18 cellular contexts compared by ENCODE assay signal in genomic region chr9:125476645-125477044, GRCh38.
DNase-seq lines count a peak whose midpoint lies in the region; ATAC-seq, FAIRE-seq and TF ChIP-seq lines count a peak whose summit lies in the region.
"Had no signal": no experiment of that assay in that cellular context is flagged by ENCODE, and none has a peak within 500 bp of the region (broad histone marks: within the 10 kb centered on the region; RNA-seq: fewer than 3 reads in every experiment).

No MANE protein-coding gene starts in this region.

- in situ Hi-C loops in IMR-90 (cut with MboI; ENCODE audit: low sequenced_read_pairs) = no loop called here

- H3K4me2 ChIP-seq in A549 = no peak overlapping the region
- no peak overlapping the region for H3K4me2 ChIP-seq in IMR-90 (ENCODE audit: low read depth, low read length)
- H3K4me2 ChIP-seq: BLaER1 treated with 17β-estradiol and CSF1 and Interleukin-3, amounts not matched to agents 10 nM and 100 nM; KMS-11; PC-9 had no signal

- no peak overlapping the region for H2AFZ ChIP-seq in IMR-90 (replicated peaks; ENCODE audit: low read length, poor library complexity)
- H2AFZ ChIP-seq: PC-9 had no signal

- H3K36me3 ChIP-seq in IMR-90 (ENCODE audit: control insufficient read depth, insufficient read depth, low read length) (peaks cover 6% of the 10 kb centered on the region; the same call in 1 of the 2 replicates), spleen (peaks cover 0 to 80% (median 19%) of the 10 kb centered on the region in 6 donors)
- H3K36me3 ChIP-seq: SJSA1 had no signal

- H3K4me1 ChIP-seq in A549 = 0 out of 3 replicates have a peak, but pooled peaks cover 5% of the 10 kb centered on the region
- peaks cover 17% of the 10 kb centered on the region for H3K4me1 ChIP-seq in IMR-90 (ENCODE audit: control insufficient read depth, insufficient read depth, low read length)
- H3K4me1 ChIP-seq in spleen = peaks cover 0 to 25% (median 6%) of the 10 kb centered on the region in 6 donors
- H3K4me1 ChIP-seq: BLaER1 treated with 17β-estradiol and CSF1 and Interleukin-3, amounts not matched to agents 10 nM and 100 nM had no signal

- TF ChIP-seq POLR2A in A549 (IDR thresholded peaks at IDR 0.05; ENCODE audit: low read length) = no peak
- no peak for TF ChIP-seq POLR2A in IMR-90 (IDR thresholded peaks at IDR 0.05; ENCODE audit: low read depth, low read length)
- TF ChIP-seq POLR2A in spleen (IDR thresholded peaks at IDR 0.05) = no peak

- no peak overlapping the region for H2BK20ac ChIP-seq in IMR-90 (ENCODE audit: low read depth, low read length)

- no peak overlapping the region; the same call in 1 of the 2 replicates for H3K14ac ChIP-seq in IMR-90 (replicated peaks; ENCODE audit: low read depth, low read length)

- no peak for ATAC-seq in A549
- ATAC-seq in IMR-90 (ENCODE audit: low read depth) = no peak
- no peak for ATAC-seq in HG02623 (IDR thresholded peaks at IDR 0.05; ENCODE audit: unreplicated experiment)
- ATAC-seq in HG03378 (IDR thresholded peaks at IDR 0.05; ENCODE audit: unreplicated experiment) = no peak
- no peak for ATAC-seq in HG02981 (IDR thresholded peaks at IDR 0.05; ENCODE audit: unreplicated experiment)

- peaks cover 8% of the 10 kb centered on the region; the same call in 1 of the 2 replicates for H4K20me1 ChIP-seq in IMR-90 (ENCODE audit: insufficient read depth, low read length)

- H3K27ac Mint-ChIP-seq in nephron = peak overlapping the region; percentile 33 to 85 (median 63)

- no peak overlapping the region for H3K4ac ChIP-seq in IMR-90 (ENCODE audit: low read depth, low read length)

- no peak overlapping the region for H3K9ac ChIP-seq in IMR-90 (ENCODE audit: low read depth, low read length)
- H3K9ac ChIP-seq: BLaER1 treated with 17β-estradiol and CSF1 and Interleukin-3, amounts not matched to agents 10 nM and 100 nM; KMS-11 had no signal

- H2AK9ac ChIP-seq in IMR-90 (replicated peaks; ENCODE audit: low read depth, low read length, poor library complexity) = no peak overlapping the region

- no peak overlapping the region for H2AK5ac ChIP-seq in IMR-90 (ENCODE audit: low read depth, low read length)

- FAIRE-seq in A549 (lab: Jason Lieb, UNC) = no peak

- POLR2A ChIA-PET in A549 (lab: Yijun Ruan, JAX) = no interaction called here
- POLR2A ChIA-PET in IMR-90 (lab: Charles Lee; ENCODE audit: unreplicated experiment) = no interaction called here

- H3K27me3 Mint-ChIP-seq in nephron (ENCODE audit: low read depth) = no peaks in the 10 kb centered on the region

- H2BK5ac ChIP-seq in IMR-90 (ENCODE audit: low read depth, low read length, poor library complexity, severe bottlenecking) = no peak overlapping the region

- H3K4me3 Mint-ChIP-seq in nephron = no peak overlapping the region
- H3K4me3 Mint-ChIP-seq: H9 had no signal

- H4K91ac ChIP-seq in IMR-90 (ENCODE audit: insufficient read depth, low read depth, low read length) = no peak overlapping the region

- no peak overlapping the region for H4K8ac ChIP-seq in IMR-90 (ENCODE audit: low read depth in 2 of 2, low read length in 2 of 2)

- intact Hi-C loops in IMR-90 (cut with micrococcal nuclease) = loop anchor here (10.0 kb wide), 1 partner anchor 158 kb away; no protein-coding TSS in a partner anchor
- intact Hi-C loops in spleen (cut with DNase I; ENCODE audit: low total_unique reads) = no loop called here

- H3K27ac ChIP-seq in A549 = no peak overlapping the region
- no peak overlapping the region for H3K27ac ChIP-seq in IMR-90 (ENCODE audit: insufficient read depth, low read length)
- H3K27ac ChIP-seq in spleen = no peak overlapping the region
- H3K27ac ChIP-seq: BLaER1 treated with 17β-estradiol and CSF1 and Interleukin-3, amounts not matched to agents 10 nM and 100 nM; KMS-11; PC-9; SJSA1 had no signal

- H3K23ac ChIP-seq in IMR-90 (ENCODE audit: low read depth, low read length) = no peak overlapping the region

- peaks cover 43% of the 10 kb centered on the region for H3K4me1 Mint-ChIP-seq in nephron

- TF ChIP-seq EP300 in A549 (IDR thresholded peaks at IDR 0.05) = no peak

- H3K9me3 ChIP-seq in A549 (no peaks in the 10 kb centered on the region), IMR-90 (ENCODE audit: control insufficient read depth, insufficient read depth, low read length) (no peaks in the 10 kb centered on the region), spleen (no peaks in the 10 kb centered on the region)
- H3K9me3 ChIP-seq: BLaER1 treated with 17β-estradiol and CSF1 and Interleukin-3, amounts not matched to agents 10 nM and 100 nM; SJSA1 had no signal

- H3K79me1 ChIP-seq in IMR-90 (ENCODE audit: low read depth in 1 of 2, low read length in 2 of 2) = peaks cover 13 to 25% of the 10 kb centered on the region in 2 experiments

- no peaks in the 10 kb centered on the region for H3K9me3 Mint-ChIP-seq in nephron
- H3K9me3 Mint-ChIP-seq: H9 had no signal

- CTCF ChIA-PET in A549 (lab: Yijun Ruan, JAX) (interaction anchor here (1.3 kb wide), 1 partner anchor 20 kb away, joined by 5 read pairs; no protein-coding TSS in a partner anchor), IMR-90 (lab: Yijun Ruan, JAX) (no interaction called here)

- WGBS in A549 (ENCODE audit: missing lambda C conversion rate) = 90% methylated on average over 6 of the region's 6 CpGs
- WGBS in IMR-90 (ENCODE audit: extremely low coverage in 2 of 2, insufficient read length in 1 of 2), 2 experiments = no CpG with 5 or more reads among the region's 6 CpGs
- 88 to 95% (median 92%) methylated on average over 6 of the region's 6 CpGs for WGBS in spleen, 5 donors

- dilution Hi-C loops in IMR-90 (cut with HindIII; ENCODE audit: low sequenced_read_pairs, unreplicated experiment) = no loop called here

- TF ChIP-seq CTCF in A549 (IDR thresholded peaks at IDR 0.05) (no peak), IMR-90 (conservative IDR thresholded peaks at IDR 0.05; ENCODE audit: low read depth, low read length) (no peak), nephron (IDR thresholded peaks at IDR 0.05; ENCODE audit: unreplicated experiment in 3 of 3) (no peak), spleen (IDR thresholded peaks at IDR 0.05 in 8 of 11, conservative IDR thresholded peaks at IDR 0.05 in 3 of 11) (no peak)

- H3K36me3 Mint-ChIP-seq in nephron (ENCODE audit: low read depth) = peaks cover 32% of the 10 kb centered on the region

- H3K56ac ChIP-seq in IMR-90 (ENCODE audit: extremely low read depth, insufficient read depth, low read length) = no peak overlapping the region

- DNase-seq in A549 (ENCODE audit: low read depth in 1 of 2, low spot score in 1 of 2) (no peak), IMR-90 (no peak), kidney tubule cell (ENCODE audit: low spot score) (peak; percentile 49), spleen (no peak)
- DNase-seq: H9, NCI-H1436 treated with DMSO at 0.1 percent for 48 hours, NCI-H2029 treated with DMSO at 0.1 percent for 48 hours, NCI-H2171 treated with DMSO at 0.1 percent for 48 hours, NCI-H446 treated with DMSO at 0.1 percent for 48 hours, NCI-H748 treated with DMSO at 0.1 percent for 48 hours, PC-9 had no signal

- H3K27me3 ChIP-seq in IMR-90 (ENCODE audit: control insufficient read depth, insufficient read depth, low read length) (no peaks in the 10 kb centered on the region), spleen (replicated peaks in 1 of 7) (no peaks in the 10 kb centered on the region)
- H3K27me3 ChIP-seq: BLaER1 treated with 17β-estradiol and CSF1 and Interleukin-3, amounts not matched to agents 10 nM and 100 nM; SJSA1 had no signal

- H3K9me1 ChIP-seq in IMR-90 (ENCODE audit: insufficient read depth, low read length) = peaks cover 17% of the 10 kb centered on the region; the same call in 1 of the 2 replicates

- H3K18ac ChIP-seq in IMR-90 (ENCODE audit: low read depth, low read length) = no peak overlapping the region

- H3K4me3 ChIP-seq in A549 (no peak overlapping the region), IMR-90 (ENCODE audit: insufficient read depth, low read depth, low read length) (no peak overlapping the region), spleen (no peak overlapping the region)
- H3K4me3 ChIP-seq: BLaER1 treated with 17β-estradiol and CSF1 and Interleukin-3, amounts not matched to agents 10 nM and 100 nM; PC-9; SJSA1 had no signal

- no peak overlapping the region; the same call in 1 of the 2 replicates for H4K5ac ChIP-seq in IMR-90 (ENCODE audit: low read depth, low read length)

- TF ChIP-seq RAD21 in A549 (conservative IDR thresholded peaks at IDR 0.05 in 1 of 2, IDR thresholded peaks at IDR 0.05 in 1 of 2) (no peak), IMR-90 (IDR thresholded peaks at IDR 0.05; ENCODE audit: low read length) (no peak)

- no peak overlapping the region for H2BK15ac ChIP-seq in IMR-90 (ENCODE audit: low read depth, low read length)

- H2BK120ac ChIP-seq in IMR-90 (ENCODE audit: low read depth, low read length) = no peak overlapping the region

- BruUV-seq in IMR-90 (replicated peaks; lab: Mats Ljungman, UMichigan) = no TSS peak

TF ChIP-seq in A549, 52 proteins besides CTCF, POLR2A, EP300 and RAD21:
- no peak for TF ChIP-seq HEYL (CRISPR knock-in tag; IDR thresholded peaks at IDR 0.05)
- peak; percentile 75 for TF ChIP-seq MAFK (IDR thresholded peaks at IDR 0.05; ENCODE audit: partially characterized antibody)
TF ChIP-seq in A549: peak in this region for 1.

TF ChIP-seq in IMR-90, 13 proteins besides CTCF, POLR2A, EP300 and RAD21:
- TF ChIP-seq MAFK (IDR thresholded peaks at IDR 0.05; ENCODE audit: low read depth, low read length) (peak; percentile 59), CHD1 (IDR thresholded peaks at IDR 0.05; ENCODE audit: low read depth, low read length) (no peak)
